Comparison of ENCODE assay signal across 10 cellular contexts in the genomic region with DNA sequence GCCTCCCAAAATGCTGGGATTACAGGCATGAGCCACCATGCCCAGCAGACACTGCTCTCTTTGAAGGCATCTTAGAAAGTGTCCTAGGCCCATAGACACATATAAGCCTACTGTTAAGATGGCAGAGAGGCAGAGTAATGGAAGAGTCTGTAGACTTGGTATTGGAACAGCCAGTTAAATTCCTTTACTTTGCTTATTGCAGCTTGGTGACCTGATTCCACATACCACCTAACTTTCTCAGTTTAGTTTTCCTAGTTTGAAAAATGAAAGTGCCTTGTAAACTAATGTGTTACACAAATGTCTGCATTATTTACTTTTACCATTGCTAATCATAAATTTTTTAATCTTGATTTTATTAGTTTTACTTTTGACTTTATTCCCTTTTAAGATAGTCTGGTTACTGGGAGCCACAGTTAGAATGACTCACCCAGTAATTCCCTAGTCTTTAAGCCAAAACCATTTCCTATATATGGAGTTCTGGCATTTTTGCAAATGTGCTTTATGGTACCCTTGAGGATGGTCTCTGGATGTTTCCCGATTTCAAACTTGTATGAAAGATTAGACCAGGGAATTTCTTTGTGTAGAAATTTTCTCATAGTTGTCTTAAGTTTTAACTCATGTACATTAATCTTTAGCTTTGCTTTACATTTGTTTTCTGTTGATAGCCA. TPM values are rescaled to one million over a fixed set of nuclear protein-coding genes. Genes with fewer than 3 reads are reported as not detected.
DNase-seq lines count a peak whose midpoint lies in the region; ATAC-seq and TF ChIP-seq lines count a peak whose summit lies in the region.
"Had no signal": no experiment of that assay in that cellular context is flagged by ENCODE, and none has a peak within 500 bp of the region (broad histone marks: within the 10 kb centered on the region; RNA-seq: fewer than 3 reads in every experiment).

No MANE protein-coding gene starts in this region.

- ATAC-seq in activated naive CD4-positive, alpha-beta T cell treated with anti-CD3 and anti-CD28 coated beads, Interleukin-2, amount 50 U/mL, for 72 hours = no peak
- ATAC-seq in naive B cell (ENCODE audit: low read depth in 2 of 2) = no peak
- ATAC-seq in HG02610 (IDR thresholded peaks at IDR 0.05; ENCODE audit: unreplicated experiment) = no peak
- no peak for ATAC-seq in GM21381 (IDR thresholded peaks at IDR 0.05; ENCODE audit: unreplicated experiment)

- no peak for TF ChIP-seq EP300 in suprapubic skin (IDR thresholded peaks at IDR 0.05)

- WGBS in suprapubic skin = 21% methylated on average over 1 of the region's 1 CpG

- peaks cover 18% of the 10 kb centered on the region for H3K4me1 ChIP-seq in suprapubic skin

- H3K4me3 ChIP-seq in suprapubic skin = no peak overlapping the region

- no peaks in the 10 kb centered on the region for H3K9me3 ChIP-seq in suprapubic skin

- H3K4me1 Mint-ChIP-seq in naive B cell = peaks cover 53 to 96% (median 75%) of the 10 kb centered on the region in 3 donors

- no peaks in the 10 kb centered on the region for H3K9me3 Mint-ChIP-seq in activated naive CD4-positive, alpha-beta T cell treated with anti-CD3 and anti-CD28 coated beads, Interleukin-2, amount 50 U/mL, for 72 hours
- H3K9me3 Mint-ChIP-seq in naive B cell = no peaks in the 10 kb centered on the region

- H3K27me3 Mint-ChIP-seq in naive B cell = no peaks in the 10 kb centered on the region

- no peak for TF ChIP-seq POLR2A in suprapubic skin (IDR thresholded peaks at IDR 0.05)

- H3K4me3 Mint-ChIP-seq in naive B cell = peak overlapping the region; percentile 74 to 99 (median 86)

- no peak overlapping the region for H3K27ac ChIP-seq in suprapubic skin

- H3K36me3 Mint-ChIP-seq in activated naive CD4-positive, alpha-beta T cell treated with anti-CD3 and anti-CD28 coated beads, Interleukin-2, amount 50 U/mL, for 72 hours = peaks cover 42 to 76% of the 10 kb centered on the region in 2 donors
- H3K36me3 Mint-ChIP-seq in naive B cell = peaks cover 16 to 29% of the 10 kb centered on the region in 2 donors

- peak overlapping the region; percentile 99 to 100 for H3K27ac Mint-ChIP-seq in activated naive CD4-positive, alpha-beta T cell treated with anti-CD3 and anti-CD28 coated beads, Interleukin-2, amount 50 U/mL, for 72 hours
- H3K27ac Mint-ChIP-seq in naive B cell = peak overlapping the region in 4 of 6 donors; percentile 86 to 98 (median 96)

- H3K36me3 ChIP-seq in suprapubic skin = no peaks in the 10 kb centered on the region

- peak; percentile 48 for DNase-seq in AG08395 (ENCODE audit: low spot score)
- peak; percentile 64 for DNase-seq in HCEC 1CT
- DNase-seq in activated naive CD4-positive, alpha-beta T cell treated with anti-CD3 and anti-CD28 coated beads, Interleukin-2, amount 50 U/mL, for 72 hours (ENCODE audit: low spot score in 2 of 2) = no peak
- DNase-seq in naive B cell = no peak
- no peak for DNase-seq in suprapubic skin (ENCODE audit: low spot score in 2 of 2)
- no peak for DNase-seq in HT-29 (ENCODE audit: low spot score)
- DNase-seq: amniotic stem cell, NCI-H1417 treated with DMSO at 0.1 percent for 48 hours had no signal

- no peaks in the 10 kb centered on the region for H3K27me3 ChIP-seq in suprapubic skin

- TF ChIP-seq CTCF in suprapubic skin (IDR thresholded peaks at IDR 0.05) = no peak

RNA-seq across cellular contexts. Expression of gene SMAP2, which starts 6.4 kb away (rescaled TPM):
- 100 to 1,000 TPM; 229 to 299 TPM for total RNA-seq in activated naive CD4-positive, alpha-beta T cell treated with anti-CD3 and anti-CD28 coated beads, Interleukin-2, amount 50 U/mL, for 72 hours
- 100 to 1,000 TPM; 480 to 946 (median 649) TPM for polyA plus RNA-seq in naive B cell (ENCODE audit: low read depth in 6 of 6)
- 10 to 100 TPM; 17.0 to 32.2 (median 28.0) TPM for total RNA-seq in suprapubic skin
- 12.9 and 14.1 TPM in 2 replicates for total RNA-seq in HT-29 (2014; rRNA removed; shearing (Covaris generic))

Comparison
In these comparisons a context has a peak if more than half of its experiments do, and no peak if none do; other contexts are left out.
1. DNase-seq: peak in AG08395 (single experiment) and HCEC 1CT (single experiment); none in activated naive CD4-positive, alpha-beta T cell treated with anti-CD3 and anti-CD28 coated beads, Interleukin-2, amount 50 U/mL, for 72 hours (0 of 2), naive B cell (single experiment), suprapubic skin (0 of 2) and HT-29 (single experiment).
2. RNA of gene SMAP2, which starts 6.4 kb away (total RNA-seq): 229 to 299 TPM in activated naive CD4-positive, alpha-beta T cell treated with anti-CD3 and anti-CD28 coated beads, Interleukin-2, amount 50 U/mL, for 72 hours; 17.0 to 32.2 TPM in suprapubic skin and 12.9 to 14.1 TPM in HT-29; every median in the first group is over 4 times any median in the second.